2 cellular contexts compared by ENCODE assay signal in the genomic region with DNA sequence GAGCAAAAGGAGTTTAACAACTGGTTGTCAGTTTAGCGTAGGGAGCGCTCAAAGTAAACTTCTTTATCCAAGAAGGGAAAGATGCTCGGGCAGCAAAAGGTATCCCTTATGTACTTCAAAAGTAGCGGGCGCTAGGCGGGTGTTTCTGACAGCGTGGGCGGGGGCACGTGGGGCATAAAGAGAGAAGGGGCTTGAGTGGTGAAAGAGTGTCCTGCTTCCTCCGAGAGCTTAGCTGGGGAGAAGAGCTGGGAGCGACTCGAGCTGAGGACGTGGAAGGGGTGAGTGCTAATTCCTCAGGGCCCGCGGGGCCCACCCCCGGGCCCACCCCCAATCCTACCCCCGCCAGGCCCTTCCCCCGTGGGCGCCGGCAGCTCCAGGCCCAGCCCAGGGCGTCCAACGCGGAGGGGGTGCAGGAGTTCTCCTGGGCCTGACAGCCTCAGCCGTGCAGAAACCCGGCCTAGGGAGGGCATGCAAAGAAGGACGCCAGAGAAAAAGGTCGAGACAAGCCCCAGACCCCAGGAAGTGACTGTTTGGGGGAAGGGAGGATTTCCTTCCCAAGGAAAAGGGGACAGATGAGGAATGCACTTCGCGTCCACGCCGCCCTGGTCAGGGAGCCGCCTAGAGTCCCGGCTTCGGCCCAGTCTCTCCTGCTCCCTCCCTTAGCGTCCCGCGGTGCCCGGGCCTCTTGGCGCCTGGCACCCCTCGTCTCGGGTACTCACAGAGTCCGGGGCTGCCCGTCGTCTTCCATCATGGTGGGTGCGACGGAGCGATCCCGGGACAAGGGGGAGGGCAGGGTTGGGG.
A peak's percentile ranks its signal among the peaks of the same experiment; 100 is the strongest.
TF ChIP-seq lines count a peak whose summit lies in the region.

No MANE protein-coding gene starts in this region.

TF ChIP-seq in IMR-90, 13 proteins besides CTCF, POLR2A, EP300 and RAD21:
- TF ChIP-seq FOS (IDR thresholded peaks at IDR 0.05; ENCODE audit: low read depth, low read length) (no peak), CHD1 (IDR thresholded peaks at IDR 0.05; ENCODE audit: low read depth, low read length) (0 out of 2 replicates have a peak, but pooled peaks have one; percentile 10), MXI1 (IDR thresholded peaks at IDR 0.05; ENCODE audit: borderline replicate concordance, low read depth, low read length) (peak; percentile 82), MAZ (IDR thresholded peaks at IDR 0.05; ENCODE audit: borderline replicate concordance, low read depth, low read length) (peak; percentile 28; the same call in 1 of the 2 replicates), BHLHE40 (IDR thresholded peaks at IDR 0.05; ENCODE audit: low read depth, low read length) (peak; percentile 53; the same call in 1 of the 2 replicates), MAFK (IDR thresholded peaks at IDR 0.05; ENCODE audit: low read depth, low read length) (no peak), NFE2L2 (IDR thresholded peaks at IDR 0.05; ENCODE audit: low read depth, low read length) (no peak), RCOR1 (IDR thresholded peaks at IDR 0.05; ENCODE audit: insufficient replicate concordance, low read length) (no peak), CEBPB (IDR thresholded peaks at IDR 0.05; ENCODE audit: low read depth, low read length) (no peak), SMC3 (IDR thresholded peaks at IDR 0.05; ENCODE audit: low read depth, low read length) (no peak)
- TF ChIP-seq, protein P1, sequence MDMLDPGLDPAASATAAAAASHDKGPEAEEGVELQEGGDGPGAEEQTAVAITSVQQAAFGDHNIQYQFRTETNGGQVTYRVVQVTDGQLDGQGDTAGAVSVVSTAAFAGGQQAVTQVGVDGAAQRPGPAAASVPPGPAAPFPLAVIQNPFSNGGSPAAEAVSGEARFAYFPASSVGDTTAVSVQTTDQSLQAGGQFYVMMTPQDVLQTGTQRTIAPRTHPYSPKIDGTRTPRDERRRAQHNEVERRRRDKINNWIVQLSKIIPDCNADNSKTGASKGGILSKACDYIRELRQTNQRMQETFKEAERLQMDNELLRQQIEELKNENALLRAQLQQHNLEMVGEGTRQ (IDR thresholded peaks at IDR 0.05; ENCODE audit: low read depth, low read length) = peak; percentile 91
- TF ChIP-seq, protein P2, sequence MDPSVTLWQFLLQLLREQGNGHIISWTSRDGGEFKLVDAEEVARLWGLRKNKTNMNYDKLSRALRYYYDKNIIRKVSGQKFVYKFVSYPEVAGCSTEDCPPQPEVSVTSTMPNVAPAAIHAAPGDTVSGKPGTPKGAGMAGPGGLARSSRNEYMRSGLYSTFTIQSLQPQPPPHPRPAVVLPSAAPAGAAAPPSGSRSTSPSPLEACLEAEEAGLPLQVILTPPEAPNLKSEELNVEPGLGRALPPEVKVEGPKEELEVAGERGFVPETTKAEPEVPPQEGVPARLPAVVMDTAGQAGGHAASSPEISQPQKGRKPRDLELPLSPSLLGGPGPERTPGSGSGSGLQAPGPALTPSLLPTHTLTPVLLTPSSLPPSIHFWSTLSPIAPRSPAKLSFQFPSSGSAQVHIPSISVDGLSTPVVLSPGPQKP (IDR thresholded peaks at IDR 0.05; ENCODE audit: borderline replicate concordance, low read depth, low read length) = no peak

TF ChIP-seq in HepG2, 621 proteins besides CTCF, POLR2A, EP300 and RAD21:
- TF ChIP-seq KDM5B (CRISPR knock-in tag; IDR thresholded peaks at IDR 0.05; ENCODE audit: borderline replicate concordance) (peak; percentile 8; the same call in 1 of the 2 replicates), MED8 (CRISPR knock-in tag; IDR thresholded peaks at IDR 0.05; ENCODE audit: insufficient replicate concordance) (no peak), ZNF383 (CRISPR knock-in tag; IDR thresholded peaks at IDR 0.05; ENCODE audit: borderline replicate concordance) (no peak), KDM4B (CRISPR knock-in tag; IDR thresholded peaks at IDR 0.05) (peak; percentile 8; the same call in 1 of the 2 replicates), AGO2 (optimal IDR thresholded peaks at IDR 0.05; ENCODE audit: low read depth, low read length) (peak; percentile 25), NRL (CRISPR knock-in tag; IDR thresholded peaks at IDR 0.05; ENCODE audit: borderline replicate concordance) (no peak), ZNF891 (CRISPR knock-in tag; IDR thresholded peaks at IDR 0.05) (0 out of 2 replicates have a peak, but pooled peaks have one; percentile 23), ZFY (CRISPR knock-in tag; IDR thresholded peaks at IDR 0.05) (peak; percentile 6), GABPA (IDR thresholded peaks at IDR 0.05; ENCODE audit: low read depth, low read length) (no peak), GABPA (CRISPR knock-in tag; IDR thresholded peaks at IDR 0.05; ENCODE audit: low read depth) (0 out of 2 replicates have a peak, but pooled peaks have one; percentile 20), ZNF737 (CRISPR knock-in tag; IDR thresholded peaks at IDR 0.05; ENCODE audit: borderline replicate concordance) (no peak), ZNF563 (CRISPR knock-in tag; IDR thresholded peaks at IDR 0.05) (0 out of 2 replicates have a peak, but pooled peaks have one; percentile 19), ZNF713 (CRISPR knock-in tag; IDR thresholded peaks at IDR 0.05) (no peak), MLLT10 (CRISPR knock-in tag; IDR thresholded peaks at IDR 0.05) (no peak), ZNF879 (CRISPR knock-in tag; IDR thresholded peaks at IDR 0.05) (peak; percentile 1; the same call in 1 of the 2 replicates), ZNF672 (CRISPR knock-in tag; IDR thresholded peaks at IDR 0.05) (no peak), SAP130 (CRISPR knock-in tag; IDR thresholded peaks at IDR 0.05; ENCODE audit: low read depth) (peak; percentile 9; the same call in 1 of the 2 replicates), SP140L (CRISPR knock-in tag; IDR thresholded peaks at IDR 0.05; ENCODE audit: borderline replicate concordance) (0 out of 2 replicates have a peak, but pooled peaks have one; percentile 12)
- TF ChIP-seq, protein P3, sequence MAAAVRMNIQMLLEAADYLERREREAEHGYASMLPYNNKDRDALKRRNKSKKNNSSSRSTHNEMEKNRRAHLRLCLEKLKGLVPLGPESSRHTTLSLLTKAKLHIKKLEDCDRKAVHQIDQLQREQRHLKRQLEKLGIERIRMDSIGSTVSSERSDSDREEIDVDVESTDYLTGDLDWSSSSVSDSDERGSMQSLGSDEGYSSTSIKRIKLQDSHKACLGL (CRISPR knock-in tag; IDR thresholded peaks at IDR 0.05) = 0 out of 2 replicates have a peak, but pooled peaks have one; percentile 3
- TF ChIP-seq, protein P4, sequence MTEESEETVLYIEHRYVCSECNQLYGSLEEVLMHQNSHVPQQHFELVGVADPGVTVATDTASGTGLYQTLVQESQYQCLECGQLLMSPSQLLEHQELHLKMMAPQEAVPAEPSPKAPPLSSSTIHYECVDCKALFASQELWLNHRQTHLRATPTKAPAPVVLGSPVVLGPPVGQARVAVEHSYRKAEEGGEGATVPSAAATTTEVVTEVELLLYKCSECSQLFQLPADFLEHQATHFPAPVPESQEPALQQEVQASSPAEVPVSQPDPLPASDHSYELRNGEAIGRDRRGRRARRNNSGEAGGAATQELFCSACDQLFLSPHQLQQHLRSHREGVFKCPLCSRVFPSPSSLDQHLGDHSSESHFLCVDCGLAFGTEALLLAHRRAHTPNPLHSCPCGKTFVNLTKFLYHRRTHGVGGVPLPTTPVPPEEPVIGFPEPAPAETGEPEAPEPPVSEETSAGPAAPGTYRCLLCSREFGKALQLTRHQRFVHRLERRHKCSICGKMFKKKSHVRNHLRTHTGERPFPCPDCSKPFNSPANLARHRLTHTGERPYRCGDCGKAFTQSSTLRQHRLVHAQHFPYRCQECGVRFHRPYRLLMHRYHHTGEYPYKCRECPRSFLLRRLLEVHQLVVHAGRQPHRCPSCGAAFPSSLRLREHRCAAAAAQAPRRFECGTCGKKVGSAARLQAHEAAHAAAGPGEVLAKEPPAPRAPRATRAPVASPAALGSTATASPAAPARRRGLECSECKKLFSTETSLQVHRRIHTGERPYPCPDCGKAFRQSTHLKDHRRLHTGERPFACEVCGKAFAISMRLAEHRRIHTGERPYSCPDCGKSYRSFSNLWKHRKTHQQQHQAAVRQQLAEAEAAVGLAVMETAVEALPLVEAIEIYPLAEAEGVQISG (CRISPR knock-in tag; IDR thresholded peaks at IDR 0.05) = no peak
